Comparison of ENCODE assay signal across 31 cellular contexts in genomic region chr2:99458529-99458928, GRCh38.
"Had no signal": no experiment of that assay in that cellular context is flagged by ENCODE, and none has a peak within 500 bp of the region (broad histone marks: within the 10 kb centered on the region; RNA-seq: fewer than 3 reads in every experiment).

No MANE protein-coding gene starts in this region.

- H2AFZ ChIP-seq: neural progenitor cell, parathyroid adenoma had no signal

- H3K4me3 Mint-ChIP-seq: natural killer cell; nephron; neural progenitor cell; stimulated activated memory B cell treated with anti-CD40 and anti-IgM and Interleukin-4, amounts not matched to agents 10 μg/mL and 1 μg/mL and 100 μg/mL, for 72 hours; stimulated activated naive CD8-positive, alpha-beta T cell treated with anti-CD3 and anti-CD28 coated beads, Interleukin-15, amount 100 ng/mL, for 72 hours; type B pancreatic cell had no signal

- H3K27ac ChIP-seq: neural progenitor cell, ovary, parathyroid adenoma, psoas muscle, skin epidermis, spleen, suprapubic skin, testis, tibial artery, transverse colon, upper lobe of right lung, uterus had no signal

- H3K9me3 Mint-ChIP-seq: natural killer cell; stimulated activated memory B cell treated with anti-CD40 and anti-IgM and Interleukin-4, amounts not matched to agents 10 μg/mL and 1 μg/mL and 100 μg/mL, for 72 hours; stimulated activated naive CD8-positive, alpha-beta T cell treated with anti-CD3 and anti-CD28 coated beads, Interleukin-15, amount 100 ng/mL, for 72 hours; type B pancreatic cell had no signal

- H3K9me3 ChIP-seq: ovary, psoas muscle, spleen, suprapubic skin, testis, tibial artery, transverse colon, upper lobe of right lung, uterus had no signal

- H3K9ac ChIP-seq: neural progenitor cell, parathyroid adenoma had no signal

- H3K4me1 ChIP-seq: parathyroid adenoma, psoas muscle, spleen, suprapubic skin, testis, tibial artery, transverse colon, upper lobe of right lung, uterus had no signal

- H3K4me3 ChIP-seq: neural progenitor cell, ovary, psoas muscle, skin epidermis, smooth muscle cell, spleen, suprapubic skin, testis, tibial artery, transverse colon, upper lobe of right lung, uterus had no signal

- DNase-seq: natural killer cell; occipital lobe; ovary; posterior cingulate gyrus; psoas muscle; right cardiac atrium; spleen; stimulated activated CD4-positive, alpha-beta T cell treated with anti-CD3 and anti-CD28 coated beads, Interleukin-12 subunit alpha, Interleukin-12 subunit beta, amount 100 ng/mL, for 4 hours; stimulated activated CD4-positive, alpha-beta T cell treated with anti-CD3 and anti-CD28 coated beads, Interleukin-1b, Interleukin-23, amount 100 ng/mL, for 48 hours; stimulated activated CD4-positive, alpha-beta T cell treated with anti-CD3 and anti-CD28 coated beads, Interleukin-4, amount 100 ng/mL, for 1 hour; stimulated activated CD4-positive, alpha-beta T cell treated with anti-CD3 and anti-CD28 coated beads, Interleukin-4, amount 100 ng/mL, for 4 hours; stimulated activated CD8-positive, alpha-beta memory T cell treated with anti-CD3 and anti-CD28 coated beads, Interleukin-4, amount 100 ng/mL, for 48 hours; stimulated activated naive CD4-positive, alpha-beta T cell; stimulated activated naive CD8-positive, alpha-beta T cell treated with anti-CD3 and anti-CD28 coated beads, Interleukin-15, amount 100 ng/mL, for 72 hours; stimulated activated naive CD8-positive, alpha-beta T cell treated with anti-CD3 and anti-CD28 coated beads, Interleukin-15, Interleukin-2, amounts not matched to agents 100 U/mL and 50 U/mL, for 24 hours; substantia nigra; testis; tibial artery; transverse colon; upper lobe of right lung; uterus had no signal

- H3K27me3 ChIP-seq: neural progenitor cell, ovary, spleen, suprapubic skin, testis, tibial artery, transverse colon, upper lobe of right lung, uterus had no signal

- H3K27ac Mint-ChIP-seq: nephron; neural progenitor cell; progenitor cell of endocrine pancreas; stimulated activated memory B cell treated with anti-CD40 and anti-IgM and Interleukin-4, amounts not matched to agents 10 μg/mL and 1 μg/mL and 100 μg/mL, for 72 hours; stimulated activated naive CD8-positive, alpha-beta T cell treated with anti-CD3 and anti-CD28 coated beads, Interleukin-15, amount 100 ng/mL, for 72 hours; type B pancreatic cell had no signal

- H3K27me3 Mint-ChIP-seq: progenitor cell of endocrine pancreas; stimulated activated memory B cell treated with anti-CD40 and anti-IgM and Interleukin-4, amounts not matched to agents 10 μg/mL and 1 μg/mL and 100 μg/mL, for 72 hours; stimulated activated naive CD8-positive, alpha-beta T cell treated with anti-CD3 and anti-CD28 coated beads, Interleukin-15, amount 100 ng/mL, for 72 hours; type B pancreatic cell had no signal

- ATAC-seq: natural killer cell; psoas muscle; right cardiac atrium; sciatic nerve; stimulated activated memory B cell treated with anti-CD40 and anti-IgM and Interleukin-4, amounts not matched to agents 10 μg/mL and 1 μg/mL and 100 μg/mL, for 72 hours; stimulated activated naive CD8-positive, alpha-beta T cell treated with anti-CD3 and anti-CD28 coated beads, Interleukin-15, amount 100 ng/mL, for 72 hours; stimulated activated naive CD8-positive, alpha-beta T cell treated with anti-CD3 and anti-CD28 coated beads, Interleukin-15, Interleukin-2, amounts not matched to agents 100 U/mL and 50 U/mL, for 24 hours; upper lobe of right lung had no signal

- H3K4me2 ChIP-seq: neural progenitor cell, smooth muscle cell had no signal

- H3K36me3 ChIP-seq: neural progenitor cell, ovary, uterus had no signal

- H3K4me1 Mint-ChIP-seq: nephron; neural progenitor cell; stimulated activated memory B cell treated with anti-CD40 and anti-IgM and Interleukin-4, amounts not matched to agents 10 μg/mL and 1 μg/mL and 100 μg/mL, for 72 hours had no signal
